In the genomic region with DNA sequence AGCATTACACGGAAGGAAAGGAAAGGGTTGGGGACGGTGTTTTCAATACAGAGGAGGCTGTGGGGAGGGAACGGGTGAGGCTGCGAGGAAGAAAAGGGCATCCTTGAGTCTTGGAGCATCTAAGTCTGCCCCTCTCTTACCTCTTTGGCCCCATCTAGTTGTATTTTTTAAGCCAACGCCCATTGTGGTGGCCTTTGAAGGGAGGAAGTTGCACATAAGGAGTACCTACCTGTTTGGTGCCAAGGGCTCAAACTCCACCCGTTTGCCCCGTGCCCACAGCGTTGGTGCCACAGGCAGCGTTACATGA, we compare ENCODE assay signal across 8 cellular contexts.
DNase-seq lines count a peak whose midpoint lies in the region; ATAC-seq, FAIRE-seq and TF ChIP-seq lines count a peak whose summit lies in the region.

No MANE protein-coding gene starts in this region.

- no peak for TF ChIP-seq EP300 in GM12878 (IDR thresholded peaks at IDR 0.05; ENCODE audit: borderline replicate concordance in 1 of 2, control insufficient read depth in 1 of 2, low read depth in 2 of 2, low read length in 2 of 2)

- H2BK15ac ChIP-seq in mesendoderm (replicated peaks; ENCODE audit: low read depth): no peak overlapping the region

- no peak overlapping the region for H2BK120ac ChIP-seq in mesendoderm (ENCODE audit: low read depth, low read length)

- H3K27ac ChIP-seq in GM12878 (ENCODE audit: control insufficient read depth, insufficient read depth) (no peak overlapping the region), mesendoderm (ENCODE audit: low read depth, low read length) (no peak overlapping the region)

- RAD21 ChIA-PET in GM12878 (lab: Charles Lee; ENCODE audit: unreplicated experiment): interaction anchor here (1.2 to 6.0 kb wide), 5 partner anchors 14 to 64 kb away, joined by 3 to 21 read pairs (median 7); no protein-coding TSS in a partner anchor

- H3K79me2 ChIP-seq in GM12878 (ENCODE audit: control insufficient read depth, insufficient read depth, low read length): no peaks in the 10 kb centered on the region
- no peaks in the 10 kb centered on the region for H3K79me2 ChIP-seq in mesendoderm (ENCODE audit: control insufficient read depth, insufficient read depth, low read length)

- H3K36me3 ChIP-seq in GM12878 (ENCODE audit: control insufficient read depth in 2 of 2, insufficient read depth in 2 of 2, low read length in 1 of 2) (no peaks in the 10 kb centered on the region), mesendoderm (ENCODE audit: control insufficient read depth, insufficient read depth, low read length) (no peaks in the 10 kb centered on the region)

- no peak overlapping the region for H4K5ac ChIP-seq in mesendoderm (ENCODE audit: low read length)

- no TSS peak for BruUV-seq in GM12878 (replicated peaks; lab: Mats Ljungman, UMichigan)

- H3K56ac ChIP-seq in mesendoderm (ENCODE audit: low read length): peak overlapping the region; percentile 69

- no peaks in the 10 kb centered on the region for H4K20me1 ChIP-seq in GM12878 (ENCODE audit: control insufficient read depth, insufficient read depth)

- ATAC-seq in GM12878 (no peak), HG02973 (IDR thresholded peaks at IDR 0.05; ENCODE audit: unreplicated experiment) (no peak)

- no peak for TF ChIP-seq POLR2A in GM12878 (IDR thresholded peaks at IDR 0.05; ENCODE audit: low read depth, low read length)

- peaks cover 1% of the 10 kb centered on the region for H3K36me3 Mint-ChIP-seq in activated naive CD4-positive, alpha-beta T cell treated with anti-CD3 and anti-CD28 coated beads, Interleukin-2, amount 10 ng/mL, durations not matched to agents 7 days and 5 days
- H3K36me3 Mint-ChIP-seq in type B pancreatic cell: peaks cover 7% of the 10 kb centered on the region

- H3K9ac ChIP-seq in GM12878 (ENCODE audit: control insufficient read depth, insufficient read depth, low read length): no peak overlapping the region
- H3K9ac ChIP-seq in mesendoderm (ENCODE audit: low read length): peak overlapping the region; percentile 17

- SMC1A ChIA-PET in GM12878 (lab: Charles Lee; ENCODE audit: uncharacterized antibody, unreplicated experiment): interaction anchor here (0.7 to 3.6 kb wide), 4 partner anchors 14 to 105 kb away, joined by 3 to 19 read pairs (median 6); no protein-coding TSS in a partner anchor

- no peak for TF ChIP-seq RAD21 in GM12878 (IDR thresholded peaks at IDR 0.05; ENCODE audit: insufficient read depth, low read depth, low read length)

- CTCF ChIA-PET in activated naive CD4-positive, alpha-beta T cell treated with anti-CD3 and anti-CD28 coated beads, Interleukin-2, amount 10 ng/mL, durations not matched to agents 7 days and 5 days (lab: Charles Lee): no interaction called here
- CTCF ChIA-PET in GM12878 (lab: Yijun Ruan, JAX): interaction anchor here (0.6 to 2.3 kb wide), 6 partner anchors 13 to 102 kb away, joined by 3 to 11 read pairs (median 3); no protein-coding TSS in a partner anchor

- no peak overlapping the region for H2BK5ac ChIP-seq in mesendoderm (ENCODE audit: low read length)

- H3K79me1 ChIP-seq in mesendoderm (ENCODE audit: low read length): no peaks in the 10 kb centered on the region

- peak overlapping the region; percentile 61; the same call in 1 of the 2 replicates for H3K4me3 ChIP-seq in GM12878
- no peak overlapping the region for H3K4me3 ChIP-seq in mesendoderm (ENCODE audit: low read length)

- H3K4me1 ChIP-seq in GM12878 (ENCODE audit: control insufficient read depth, insufficient read depth, low read length) (peaks cover 7% of the 10 kb centered on the region), mesendoderm (ENCODE audit: control insufficient read depth, low read depth, low read length) (peaks cover 19% of the 10 kb centered on the region)

- no peak overlapping the region for H3K18ac ChIP-seq in mesendoderm (ENCODE audit: low read length)

- 34% methylated on average over 9 of the region's 9 CpGs for WGBS in GM12878 (ENCODE audit: insufficient coverage, insufficient replicate concordance, low lambda C conversion rate, missing lambda C conversion rate)
- whole genome bisulfite sequencing in mesendoderm (ENCODE audit: extremely low coverage, insufficient coverage, low lambda C conversion rate): no CpG with 5 or more reads among the region's 9 CpGs

- peaks cover 38% of the 10 kb centered on the region for H3K4me1 Mint-ChIP-seq in activated naive CD4-positive, alpha-beta T cell treated with anti-CD3 and anti-CD28 coated beads, Interleukin-2, amount 10 ng/mL, durations not matched to agents 7 days and 5 days
- H3K4me1 Mint-ChIP-seq in type B pancreatic cell (ENCODE audit: unreplicated experiment): peaks cover 42% of the 10 kb centered on the region

- TF ChIP-seq CTCF in GM12878 (IDR thresholded peaks at IDR 0.05 in 2 of 3, conservative IDR thresholded peaks at IDR 0.05 in 1 of 3; ENCODE audit: control insufficient read depth in 2 of 3, extremely low read depth in 1 of 3, insufficient read depth in 1 of 3, low read depth in 3 of 3, low read length in 3 of 3) (no peak), type B pancreatic cell (conservative IDR thresholded peaks at IDR 0.05) (no peak)

- POLR2A ChIA-PET in GM12878 (lab: Charles Lee): interaction anchor here (1.1 to 1.3 kb wide), 4 partner anchors 11 to 66 kb away, joined by 3 to 5 read pairs (median 4); no protein-coding TSS in a partner anchor

- intact Hi-C loops in GM12878 (cut with micrococcal nuclease; ENCODE audit: unreplicated experiment): no loop called here

- no peak overlapping the region for H2AK5ac ChIP-seq in mesendoderm (ENCODE audit: low read length)

- H3K4me2 ChIP-seq in GM12878 (ENCODE audit: control insufficient read depth, insufficient read depth) (peak overlapping the region; percentile 49), mesendoderm (ENCODE audit: low read length) (peak overlapping the region; percentile 67)

- H3K27ac Mint-ChIP-seq in activated naive CD4-positive, alpha-beta T cell treated with anti-CD3 and anti-CD28 coated beads, Interleukin-2, amount 10 ng/mL, durations not matched to agents 7 days and 5 days: peak overlapping the region; percentile 47
- H3K27ac Mint-ChIP-seq in type B pancreatic cell: no peak overlapping the region

- H3K9me3 Mint-ChIP-seq in activated naive CD4-positive, alpha-beta T cell treated with anti-CD3 and anti-CD28 coated beads, Interleukin-2, amount 10 ng/mL, durations not matched to agents 7 days and 5 days: no peaks in the 10 kb centered on the region
- H3K9me3 Mint-ChIP-seq in type B pancreatic cell: no peaks in the 10 kb centered on the region

- H3K27me3 Mint-ChIP-seq in activated naive CD4-positive, alpha-beta T cell treated with anti-CD3 and anti-CD28 coated beads, Interleukin-2, amount 10 ng/mL, durations not matched to agents 7 days and 5 days: peaks cover 74% of the 10 kb centered on the region
- H3K27me3 Mint-ChIP-seq in type B pancreatic cell: peaks cover 16% of the 10 kb centered on the region

- peak overlapping the region; percentile 46 for H3K4me3 Mint-ChIP-seq in activated naive CD4-positive, alpha-beta T cell treated with anti-CD3 and anti-CD28 coated beads, Interleukin-2, amount 10 ng/mL, durations not matched to agents 7 days and 5 days
- peak overlapping the region; percentile 94 for H3K4me3 Mint-ChIP-seq in type B pancreatic cell

- DNase-seq in activated naive CD4-positive, alpha-beta T cell treated with anti-CD3 and anti-CD28 coated beads, Interleukin-2, amount 10 ng/mL, durations not matched to agents 7 days and 5 days: no peak
- no peak for DNase-seq in activated naive CD4-positive, alpha-beta T cell (lab: John Stamatoyannopoulos, UW)
- DNase-seq in GM12878 (ENCODE audit: low read depth, low spot score): no peak
- DNase-seq in mesendoderm: no peak
- DNase-seq in type B pancreatic cell (ENCODE audit: extremely low spot score, unreplicated experiment): no peak
- DNase-seq in stimulated activated CD4-positive, alpha-beta T cell treated with anti-CD3 and anti-CD28 coated beads, Interleukin-15, amount 100 ng/mL, for 24 hours: no peak
- no peak for DNase-seq in amniotic stem cell (lab: John Stamatoyannopoulos, UW)

- in situ Hi-C loops in GM12878 (cut with MboI): no loop called here

- H3K23ac ChIP-seq in mesendoderm (ENCODE audit: low read length): no peak overlapping the region

- H3K4ac ChIP-seq in mesendoderm (ENCODE audit: low read depth, low read length): no peak overlapping the region

- no peak overlapping the region for H4K8ac ChIP-seq in mesendoderm (ENCODE audit: low read depth, low read length)

- H2AFZ ChIP-seq in GM12878 (ENCODE audit: control insufficient read depth, low read depth, low read length): peak overlapping the region; percentile 43; the same call in 1 of the 2 replicates

- FAIRE-seq in GM12878 (lab: Jason Lieb, UNC): no peak

- no peaks in the 10 kb centered on the region for H3K9me3 ChIP-seq in GM12878 (replicated peaks; ENCODE audit: control insufficient read depth, insufficient read depth, low read length)

- H3K27me3 ChIP-seq in GM12878 (replicated peaks in 1 of 2; ENCODE audit: control insufficient read depth in 2 of 2, insufficient read depth in 2 of 2, low read length in 1 of 2): peaks cover 3 to 10% of the 10 kb centered on the region in 2 experiments; a peak in 2 of 4 replicates
- no peaks in the 10 kb centered on the region for H3K27me3 ChIP-seq in mesendoderm (ENCODE audit: insufficient read depth, low read length, poor library complexity)

TF ChIP-seq in GM12878, 131 proteins besides CTCF, POLR2A, EP300 and RAD21 (continues in another document):
- no peak for TF ChIP-seq TCF3 (IDR thresholded peaks at IDR 0.05; ENCODE audit: borderline replicate concordance, insufficient read depth, low read depth, low read length)
- no peak for TF ChIP-seq FOXK2 (IDR thresholded peaks at IDR 0.05)
- TF ChIP-seq, protein P1, sequence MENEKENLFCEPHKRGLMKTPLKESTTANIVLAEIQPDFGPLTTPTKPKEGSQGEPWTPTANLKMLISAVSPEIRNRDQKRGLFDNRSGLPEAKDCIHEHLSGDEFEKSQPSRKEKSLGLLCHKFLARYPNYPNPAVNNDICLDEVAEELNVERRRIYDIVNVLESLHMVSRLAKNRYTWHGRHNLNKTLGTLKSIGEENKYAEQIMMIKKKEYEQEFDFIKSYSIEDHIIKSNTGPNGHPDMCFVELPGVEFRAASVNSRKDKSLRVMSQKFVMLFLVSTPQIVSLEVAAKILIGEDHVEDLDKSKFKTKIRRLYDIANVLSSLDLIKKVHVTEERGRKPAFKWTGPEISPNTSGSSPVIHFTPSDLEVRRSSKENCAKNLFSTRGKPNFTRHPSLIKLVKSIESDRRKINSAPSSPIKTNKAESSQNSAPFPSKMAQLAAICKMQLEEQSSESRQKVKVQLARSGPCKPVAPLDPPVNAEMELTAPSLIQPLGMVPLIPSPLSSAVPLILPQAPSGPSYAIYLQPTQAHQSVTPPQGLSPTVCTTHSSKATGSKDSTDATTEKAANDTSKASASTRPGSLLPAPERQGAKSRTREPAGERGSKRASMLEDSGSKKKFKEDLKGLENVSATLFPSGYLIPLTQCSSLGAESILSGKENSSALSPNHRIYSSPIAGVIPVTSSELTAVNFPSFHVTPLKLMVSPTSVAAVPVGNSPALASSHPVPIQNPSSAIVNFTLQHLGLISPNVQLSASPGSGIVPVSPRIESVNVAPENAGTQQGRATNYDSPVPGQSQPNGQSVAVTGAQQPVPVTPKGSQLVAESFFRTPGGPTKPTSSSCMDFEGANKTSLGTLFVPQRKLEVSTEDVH (IDR thresholded peaks at IDR 0.05; ENCODE audit: low read depth, partially characterized antibody): no peak
- TF ChIP-seq ZBED1 (IDR thresholded peaks at IDR 0.05; ENCODE audit: borderline replicate concordance): no peak
- TF ChIP-seq BMI1 (IDR thresholded peaks at IDR 0.05; ENCODE audit: borderline replicate concordance): no peak
